28 cellular contexts compared by ENCODE assay signal in the genomic region with DNA sequence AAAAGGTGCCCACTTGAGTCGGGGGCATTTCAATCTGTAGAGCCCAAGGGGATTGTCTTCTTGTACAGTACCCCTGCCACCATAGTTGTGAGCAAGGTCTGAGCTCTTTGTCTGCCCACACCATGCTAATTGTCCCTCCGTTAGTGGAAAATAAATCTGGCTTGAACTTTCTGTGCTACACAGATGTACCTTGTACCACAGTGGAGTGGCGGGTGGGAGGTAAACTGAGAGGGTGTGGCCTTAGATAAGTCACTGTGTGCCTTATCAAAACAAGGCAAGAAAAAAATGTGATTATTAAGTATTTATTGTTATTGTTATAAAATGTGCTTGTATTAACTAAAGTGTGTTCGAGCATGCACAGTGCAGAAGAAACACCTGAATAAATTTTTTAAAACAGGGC.
"Had no signal": no experiment of that assay in that cellular context is flagged by ENCODE, and none has a peak within 500 bp of the region (broad histone marks: within the 10 kb centered on the region; RNA-seq: fewer than 3 reads in every experiment).

No MANE protein-coding gene starts in this region.

- H3K9me3 ChIP-seq: stomach, suprapubic skin, testis, thoracic aorta, thyroid gland, tibial artery, tibial nerve, transverse colon, upper lobe of left lung, upper lobe of right lung, uterus, vagina had no signal

- H3K4me3 ChIP-seq: stomach, suprapubic skin, testis, thoracic aorta, thyroid gland, tibial artery, tibial nerve, transverse colon, upper lobe of left lung, upper lobe of right lung, uterus, vagina had no signal

- H3K9me3 Mint-ChIP-seq: stimulated activated effector memory CD8-positive, alpha-beta T cell treated with anti-CD3 and anti-CD28 coated beads, Interleukin-12 subunit alpha, Interleukin-12 subunit beta, amount 100 ng/mL, for 72 hours; stimulated activated memory B cell treated with anti-CD40 and anti-IgM and Interleukin-4, amounts not matched to agents 10 μg/mL and 1 μg/mL and 100 μg/mL, for 72 hours; stimulated activated naive B cell treated with anti-CD40 and anti-IgM and Interleukin-4, amounts not matched to agents 10 μg/mL and 1 μg/mL and 100 μg/mL, for 72 hours; stimulated activated naive CD8-positive, alpha-beta T cell treated with anti-CD3 and anti-CD28 coated beads, Interleukin-15, amount 100 ng/mL, for 72 hours; stimulated activated naive CD8-positive, alpha-beta T cell treated with anti-CD3 and anti-CD28 coated beads, Interleukin-15, Interleukin-2, amounts not matched to agents 100 ng/mL and 50 ng/mL, for 24 hours; type B pancreatic cell had no signal

- H3K4me3 Mint-ChIP-seq: stimulated activated effector memory CD8-positive, alpha-beta T cell treated with anti-CD3 and anti-CD28 coated beads, Interleukin-12 subunit alpha, Interleukin-12 subunit beta, amount 100 ng/mL, for 72 hours; stimulated activated memory B cell treated with anti-CD40 and anti-IgM and Interleukin-4, amounts not matched to agents 10 μg/mL and 1 μg/mL and 100 μg/mL, for 72 hours; stimulated activated naive B cell treated with anti-CD40 and anti-IgM and Interleukin-4, amounts not matched to agents 10 μg/mL and 1 μg/mL and 100 μg/mL, for 72 hours; stimulated activated naive CD8-positive, alpha-beta T cell treated with anti-CD3 and anti-CD28 coated beads, Interleukin-15, amount 100 ng/mL, for 72 hours; stimulated activated naive CD8-positive, alpha-beta T cell treated with anti-CD3 and anti-CD28 coated beads, Interleukin-15, Interleukin-2, amounts not matched to agents 100 ng/mL and 50 ng/mL, for 24 hours; type B pancreatic cell had no signal

- DNase-seq: stimulated activated CD4-positive, alpha-beta T cell treated with anti-CD3 and anti-CD28 coated beads, Interleukin-2, amount 100 ng/mL, for 48 hours; stimulated activated CD4-positive, alpha-beta T cell treated with anti-CD3 and anti-CD28 coated beads, Interleukin-4, amount 100 ng/mL, for 1 hour; stimulated activated CD4-positive, alpha-beta T cell treated with anti-CD3 and anti-CD28 coated beads, Interleukin-4, amount 100 ng/mL, for 24 hours; stimulated activated CD4-positive, alpha-beta T cell treated with anti-CD3 and anti-CD28 coated beads, Interleukin-4, amount 100 ng/mL, for 4 hours; stimulated activated CD8-positive, alpha-beta memory T cell treated with anti-CD3 and anti-CD28 coated beads, Interleukin-4, amount 100 ng/mL, for 48 hours; stimulated activated naive B cell treated with anti-CD40 and anti-IgM and Interleukin-4, amounts not matched to agents 10 μg/mL and 1 μg/mL and 100 μg/mL, for 72 hours; stimulated activated naive CD4-positive, alpha-beta T cell; stimulated activated naive CD4-positive, alpha-beta T cell treated with Interleukin-2 at 50 U/mL for 16 hours; stimulated activated naive CD8-positive, alpha-beta T cell treated with anti-CD3 and anti-CD28 coated beads, Interleukin-15, amount 100 ng/mL, for 72 hours; stimulated activated naive CD8-positive, alpha-beta T cell treated with anti-CD3 and anti-CD28 coated beads, Interleukin-15, Interleukin-2, amounts not matched to agents 100 U/mL and 50 U/mL, for 24 hours; stomach; substantia nigra; testis; thyroid gland; tibial artery; transverse colon; trophoblast cell; upper lobe of left lung; upper lobe of right lung; uterus had no signal

- ATAC-seq: stimulated activated effector memory CD8-positive, alpha-beta T cell treated with anti-CD3 and anti-CD28 coated beads, Interleukin-12 subunit alpha, Interleukin-12 subunit beta, amount 100 ng/mL, for 72 hours; stimulated activated memory B cell treated with anti-CD40 and anti-IgM and Interleukin-4, amounts not matched to agents 10 μg/mL and 1 μg/mL and 100 μg/mL, for 72 hours; stimulated activated naive B cell treated with anti-CD40 and anti-IgM and Interleukin-4, amounts not matched to agents 10 μg/mL and 1 μg/mL and 100 μg/mL, for 72 hours; stimulated activated naive CD8-positive, alpha-beta T cell treated with anti-CD3 and anti-CD28 coated beads, Interleukin-15, amount 100 ng/mL, for 72 hours; stimulated activated naive CD8-positive, alpha-beta T cell treated with anti-CD3 and anti-CD28 coated beads, Interleukin-15, Interleukin-2, amounts not matched to agents 100 U/mL and 50 U/mL, for 24 hours; upper lobe of right lung had no signal

- H3K36me3 Mint-ChIP-seq: stimulated activated effector memory CD8-positive, alpha-beta T cell treated with anti-CD3 and anti-CD28 coated beads, Interleukin-12 subunit alpha, Interleukin-12 subunit beta, amount 100 ng/mL, for 72 hours; stimulated activated memory B cell treated with anti-CD40 and anti-IgM and Interleukin-4, amounts not matched to agents 10 μg/mL and 1 μg/mL and 100 μg/mL, for 72 hours; stimulated activated naive B cell treated with anti-CD40 and anti-IgM and Interleukin-4, amounts not matched to agents 10 μg/mL and 1 μg/mL and 100 μg/mL, for 72 hours had no signal

- H3K27me3 ChIP-seq: stomach, suprapubic skin, testis, thyroid gland, tibial artery, tibial nerve, transverse colon, upper lobe of left lung, upper lobe of right lung, uterus, vagina had no signal

- H3K27ac Mint-ChIP-seq: stimulated activated effector memory CD8-positive, alpha-beta T cell treated with anti-CD3 and anti-CD28 coated beads, Interleukin-12 subunit alpha, Interleukin-12 subunit beta, amount 100 ng/mL, for 72 hours; stimulated activated memory B cell treated with anti-CD40 and anti-IgM and Interleukin-4, amounts not matched to agents 10 μg/mL and 1 μg/mL and 100 μg/mL, for 72 hours; stimulated activated naive B cell treated with anti-CD40 and anti-IgM and Interleukin-4, amounts not matched to agents 10 μg/mL and 1 μg/mL and 100 μg/mL, for 72 hours; stimulated activated naive CD8-positive, alpha-beta T cell treated with anti-CD3 and anti-CD28 coated beads, Interleukin-15, amount 100 ng/mL, for 72 hours; stimulated activated naive CD8-positive, alpha-beta T cell treated with anti-CD3 and anti-CD28 coated beads, Interleukin-15, Interleukin-2, amounts not matched to agents 100 ng/mL and 50 ng/mL, for 24 hours; type B pancreatic cell had no signal

- H3K4me1 ChIP-seq: testis, upper lobe of right lung, uterus had no signal

- H3K36me3 ChIP-seq: stomach, suprapubic skin, thoracic aorta, thyroid gland, tibial artery, tibial nerve, transverse colon, upper lobe of left lung, upper lobe of right lung, uterus, vagina had no signal

- H3K4me1 Mint-ChIP-seq: stimulated activated effector memory CD8-positive, alpha-beta T cell treated with anti-CD3 and anti-CD28 coated beads, Interleukin-12 subunit alpha, Interleukin-12 subunit beta, amount 100 ng/mL, for 72 hours; stimulated activated memory B cell treated with anti-CD40 and anti-IgM and Interleukin-4, amounts not matched to agents 10 μg/mL and 1 μg/mL and 100 μg/mL, for 72 hours; stimulated activated naive B cell treated with anti-CD40 and anti-IgM and Interleukin-4, amounts not matched to agents 10 μg/mL and 1 μg/mL and 100 μg/mL, for 72 hours; stimulated activated naive CD8-positive, alpha-beta T cell treated with anti-CD3 and anti-CD28 coated beads, Interleukin-15, amount 100 ng/mL, for 72 hours had no signal

- H3K27ac ChIP-seq: stomach, suprapubic skin, testis, thoracic aorta, thyroid gland, tibial artery, tibial nerve, transverse colon, upper lobe of left lung, upper lobe of right lung, uterus, vagina had no signal

- H3K27me3 Mint-ChIP-seq: type B pancreatic cell had no signal
